12 cellular contexts compared by ENCODE assay signal in the genomic region with DNA sequence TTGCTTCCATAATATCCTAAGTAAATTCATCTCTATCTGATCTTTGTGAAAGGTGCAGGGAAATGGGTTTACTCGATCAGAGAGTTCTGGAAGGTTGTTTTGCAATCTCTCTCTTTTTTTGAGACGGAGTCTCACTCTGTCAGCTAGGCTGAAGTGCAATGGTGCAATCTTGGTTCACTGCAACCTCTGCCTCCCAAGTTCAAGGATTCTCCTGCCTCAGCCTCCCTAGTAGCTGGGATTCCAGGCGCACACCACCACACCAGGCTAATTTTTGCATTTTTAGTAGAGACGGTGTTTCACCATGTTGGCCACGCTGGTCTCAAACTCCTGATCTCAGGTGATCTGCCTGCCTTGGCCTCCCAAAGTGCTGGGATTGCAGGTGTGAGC. TPM values are rescaled to one million over a fixed set of nuclear protein-coding genes. Genes with fewer than 3 reads are reported as not detected.
"Had no signal": no experiment of that assay in that cellular context is flagged by ENCODE, and none has a peak within 500 bp of the region (broad histone marks: within the 10 kb centered on the region; RNA-seq: fewer than 3 reads in every experiment).

No MANE protein-coding gene starts in this region.

RNA-seq across cellular contexts. Expression of gene CCL20, which starts 16.9 kb away (rescaled TPM):
- total RNA-seq: SJSA1 had no signal
- polyA plus RNA-seq: IgD-negative memory B cell had no signal

RNA-seq across cellular contexts. Expression of gene SCYGR8, which starts 51.1 kb away (rescaled TPM):
- total RNA-seq: activated CD4-positive, alpha-beta T cell treated with anti-CD3 and anti-CD28 coated beads, Interleukin-2, amount 10 ng/mL, durations not matched to agents 24 days and 14 days; activated CD8-positive, alpha-beta memory T cell treated with anti-CD3 and anti-CD28 coated beads for 36 hours; activated CD8-positive, alpha-beta T cell treated with anti-CD3 and anti-CD28 coated beads for 36 hours; activated naive CD8-positive, alpha-beta T cell treated with anti-CD3 and anti-CD28 coated beads for 36 hours; activated T-cell treated with anti-CD3 and anti-CD28 coated beads, Interleukin-2, amount 50 U/mL, for 72 hours; activated T-helper 17 cell treated with anti-CD3 and anti-CD28 coated beads, Interleukin-2, amount 50 U/mL, for 72 hours; aorta; NCI-H460; Peyer's patch; SJSA1 had no signal
- polyA plus RNA-seq: aorta, IgD-negative memory B cell, SK-N-SH had no signal
